ENCODE assay signal across 8 cellular contexts in the genomic region with DNA sequence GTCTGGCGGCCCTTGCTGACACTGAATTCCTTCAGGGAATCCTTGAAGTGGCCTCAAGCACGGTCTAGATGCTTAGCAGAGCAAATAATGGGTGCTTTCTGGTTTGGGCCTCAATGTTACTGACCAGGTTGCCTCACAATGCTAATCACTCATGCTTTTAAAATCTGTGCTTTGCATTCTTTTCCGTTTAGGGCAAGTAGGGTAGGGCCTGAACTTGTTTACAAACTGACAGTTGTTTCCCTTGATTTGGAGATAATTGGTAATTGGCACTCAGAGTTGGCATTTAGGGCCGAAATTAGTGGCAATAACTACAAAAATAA. TPM values are rescaled to one million over a fixed set of nuclear protein-coding genes. Genes with fewer than 3 reads are reported as not detected.
DNase-seq lines count a peak whose midpoint lies in the region; ATAC-seq, FAIRE-seq and TF ChIP-seq lines count a peak whose summit lies in the region.

No MANE protein-coding gene starts in this region.

- no peaks in the 10 kb centered on the region for H3K9me3 ChIP-seq in K562 (replicated peaks; ENCODE audit: control insufficient read depth, insufficient read depth, low read depth, low read length)
- H3K9me3 ChIP-seq in right lobe of liver = no peaks in the 10 kb centered on the region
- H3K9me3 ChIP-seq in thymus (ENCODE audit: control insufficient read depth) = no peaks in the 10 kb centered on the region

- peak overlapping the region; percentile 87 for H3K4me3 Mint-ChIP-seq in activated T-cell treated with anti-CD3 and anti-CD28 coated beads, Interleukin-2, amount 50 U/mL, for 24 hours

- peaks cover 37% of the 10 kb centered on the region for H3K4me1 Mint-ChIP-seq in activated T-cell treated with anti-CD3 and anti-CD28 coated beads, Interleukin-2, amount 50 U/mL, for 24 hours (ENCODE audit: low read depth)

- peak overlapping the region; percentile 82 for H3K27ac Mint-ChIP-seq in activated T-cell treated with anti-CD3 and anti-CD28 coated beads, Interleukin-2, amount 50 U/mL, for 24 hours

- no peaks in the 10 kb centered on the region for H3K27me3 Mint-ChIP-seq in activated T-cell treated with anti-CD3 and anti-CD28 coated beads, Interleukin-2, amount 50 U/mL, for 24 hours

- no peaks in the 10 kb centered on the region for H3K9me3 Mint-ChIP-seq in activated T-cell treated with anti-CD3 and anti-CD28 coated beads, Interleukin-2, amount 50 U/mL, for 24 hours

- no peak for TF ChIP-seq EP300 in K562 (IDR thresholded peaks at IDR 0.05; ENCODE audit: low read length)

- no peak for TF ChIP-seq RAD21 in K562 (CRISPR knock-in tag; conservative IDR thresholded peaks at IDR 0.05 in 1 of 2, IDR thresholded peaks at IDR 0.05 in 1 of 2)

- no peak for FAIRE-seq in K562 (lab: Jason Lieb, UNC)

- DNase-seq in activated T-cell treated with anti-CD3 and anti-CD28 coated beads, Interleukin-2, amount 50 U/mL, for 24 hours = no peak
- DNase-seq in activated T-cell treated with anti-CD3 and anti-CD28 coated beads, Interleukin-2, amount 50 U/mL, for 1 hour = no peak
- DNase-seq in K562 (ENCODE audit: extremely low read depth in 1 of 4, low spot score in 3 of 4) (no peak), right lobe of liver (no peak), NCI-H748 treated with DMSO at 0.1 percent for 48 hours (lab: John Stamatoyannopoulos, UW) (no peak)

- H3K27ac ChIP-seq in K562 (ENCODE audit: extremely low read depth, low read depth, low read length) = peak overlapping the region; percentile 77; the same call in 2 of the 3 replicates
- H3K27ac ChIP-seq in right lobe of liver = peak overlapping the region; percentile 87 to 96 (median 92)
- no peak overlapping the region for H3K27ac ChIP-seq in thymus (ENCODE audit: low read depth)

- CTCF ChIA-PET in K562 (lab: Yijun Ruan, JAX; ENCODE audit: low intra/inter-chr PET ratio) = no interaction called here

- in situ Hi-C loops in K562 (cut with MboI) = no loop called here

- H2AFZ ChIP-seq in K562 (ENCODE audit: low read depth, low read length) = no peak overlapping the region

- peaks cover 51% of the 10 kb centered on the region for H3K79me2 ChIP-seq in K562 (ENCODE audit: control insufficient read depth, insufficient read depth, low read length)

- intact Hi-C loops in K562 (cut with micrococcal nuclease) (no loop called here), right lobe of liver (cut with DNase I) (no loop called here)

- H3K36me3 Mint-ChIP-seq in activated T-cell treated with anti-CD3 and anti-CD28 coated beads, Interleukin-2, amount 50 U/mL, for 24 hours (ENCODE audit: low read depth) = peaks cover 27% of the 10 kb centered on the region

- no peak for TF ChIP-seq POLR2A in K562 (conservative IDR thresholded peaks at IDR 0.05)
- no peak for TF ChIP-seq POLR2A in right lobe of liver (IDR thresholded peaks at IDR 0.05)

- H3K9me1 ChIP-seq in K562 (ENCODE audit: control insufficient read depth, insufficient read depth, low read length) = no peaks in the 10 kb centered on the region

- H3K4me2 ChIP-seq in K562 (ENCODE audit: insufficient read depth, low read length) = peak overlapping the region; percentile 84

- H3K4me1 ChIP-seq in K562 (replicated peaks in 1 of 2; ENCODE audit: control insufficient read depth in 2 of 2, insufficient read depth in 2 of 2, low read length in 2 of 2) = peaks cover 12 to 26% of the 10 kb centered on the region in 2 experiments; a peak in 4 of 5 replicates
- H3K4me1 ChIP-seq in right lobe of liver = peaks cover 0 to 16% (median 0%) of the 10 kb centered on the region in 4 donors
- H3K4me1 ChIP-seq in thymus (ENCODE audit: control insufficient read depth, insufficient read depth, low read length) = peaks cover 5% of the 10 kb centered on the region

- H3K9ac ChIP-seq in K562 (ENCODE audit: insufficient read depth in 1 of 2, low read depth in 2 of 2, low read length in 2 of 2) = peak overlapping the region; percentile 90 to 97

- H3K27me3 ChIP-seq in K562 (ENCODE audit: control insufficient read depth in 2 of 2, insufficient read depth in 2 of 2, low read length in 2 of 2) (no peaks in the 10 kb centered on the region), right lobe of liver (no peaks in the 10 kb centered on the region), thymus (ENCODE audit: control insufficient read depth, insufficient read depth) (no peaks in the 10 kb centered on the region)

- POLR2A ChIA-PET in K562 (lab: Yijun Ruan, JAX) = interaction anchor here (0.6 to 1.6 kb wide), 3 partner anchors 13 to 322 kb away, joined by 3 to 7 read pairs (median 3); no protein-coding TSS in a partner anchor

- no peaks in the 10 kb centered on the region for H4K20me1 ChIP-seq in K562 (replicated peaks; ENCODE audit: control insufficient read depth, insufficient read depth, low read length)

- no peak for ATAC-seq in K562
- ATAC-seq in right lobe of liver = no peak
- ATAC-seq in HG03095 (IDR thresholded peaks at IDR 0.05; ENCODE audit: unreplicated experiment) = no peak
- ATAC-seq in GM21526 (IDR thresholded peaks at IDR 0.05; ENCODE audit: low FRiP score, unreplicated experiment) = no peak

- no peak for TF ChIP-seq CTCF in K562 (IDR thresholded peaks at IDR 0.05 in 2 of 3, conservative IDR thresholded peaks at IDR 0.05 in 1 of 3; ENCODE audit: insufficient read depth in 2 of 3, low read depth in 1 of 3, low read length in 3 of 3)
- TF ChIP-seq CTCF in right lobe of liver (IDR thresholded peaks at IDR 0.05) = no peak

- H3K4me3 ChIP-seq in K562 (peak overlapping the region; percentile 96), right lobe of liver (peak overlapping the region; percentile 96 to 100 (median 97)), thymus (ENCODE audit: low read length) (peak overlapping the region; percentile 99)

- BruUV-seq in K562 (replicated peaks; lab: Mats Ljungman, UMichigan) = no TSS peak

- H3K36me3 ChIP-seq in K562 (ENCODE audit: control insufficient read depth, insufficient read depth, low read length) (peaks cover 28% of the 10 kb centered on the region), right lobe of liver (peaks cover 0 to 7% (median under 1%) of the 10 kb centered on the region in 4 donors), thymus (ENCODE audit: control insufficient read depth, insufficient read depth) (peaks cover 5% of the 10 kb centered on the region)

- WGBS in K562 (ENCODE audit: insufficient coverage, low coverage, missing lambda C conversion rate) = 11% methylated on average over 4 of the region's 4 CpGs
- WGBS in right lobe of liver (ENCODE audit: insufficient coverage, low coverage, low lambda C conversion rate, missing lambda C conversion rate) = 7% methylated on average over 3 of the region's 4 CpGs
- 85% methylated on average over 4 of the region's 4 CpGs for WGBS in thymus

TF ChIP-seq in K562, 482 proteins besides CTCF, POLR2A, EP300 and RAD21:
- TF ChIP-seq ESRRA (IDR thresholded peaks at IDR 0.05; ENCODE audit: borderline replicate concordance, low read depth) = 0 out of 2 replicates have a peak, but pooled peaks have one; percentile 9
- TF ChIP-seq, protein P1, sequence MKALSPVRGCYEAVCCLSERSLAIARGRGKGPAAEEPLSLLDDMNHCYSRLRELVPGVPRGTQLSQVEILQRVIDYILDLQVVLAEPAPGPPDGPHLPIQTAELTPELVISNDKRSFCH (CRISPR knock-in tag; IDR thresholded peaks at IDR 0.05) = no peak
- TF ChIP-seq, protein P1 (tag; IDR thresholded peaks at IDR 0.05) = no peak

RNA-seq across cellular contexts. Expression of a gene that starts 1.4 kb away (rescaled TPM):
- 242 and 510 TPM in 2 replicates for total RNA-seq in K562 (2011; cell fraction: chromatin; rRNA removed; ENCODE audit: low replicate concordance)
- 134 and 184 TPM in 2 replicates for total RNA-seq in K562 (2011; cell fraction: nucleolus; rRNA removed)
- total RNA-seq in K562 (2011; cell fraction: nucleoplasm; rRNA removed) = 201 and 203 TPM in 2 replicates
- total RNA-seq in K562 (2014; rRNA removed) (31.7 and 34.0 TPM in 2 replicates), K562 (2014; rRNA removed; fragmentation: Illumina TruSeq; extraction: Trizol) (46.5 and 48.1 TPM in 2 replicates), K562 (2015; rRNA removed; fragmentation: Illumina TruSeq; extraction: Trizol) (36.6 and 38.5 TPM in 2 replicates), K562 (2021) (47.2 and 50.0 TPM in 2 replicates), right lobe of liver (10 to 100 TPM; 25.9 to 36.9 (median 30.8) TPM)
- polyA plus RNA-seq in K562 (2011; rRNA removed) (50.3 and 51.5 TPM in 2 replicates), K562 (2014; fragmentation: Illumina TruSeq; extraction: Trizol) (41.3 and 46.6 TPM in 2 replicates), K562 (2014; fragmentation: Nextera tagmentation; extraction: Ambion mirVana) (10 to 100 TPM in 1 of 2 experiments, 1 to 10 TPM in 1; 6.1 to 13.9 TPM), K562 (2014; rRNA removed) (37.2 and 41.3 TPM in 2 replicates), thymus (21.7 TPM)
- polyA plus RNA-seq in K562 (2011; cell fraction: cytosol; rRNA removed) = 24.7 and 32.9 TPM in 2 replicates
- 80.4 and 87.5 TPM in 2 replicates for polyA plus RNA-seq in K562 (2011; cell fraction: nucleus; rRNA removed)
- 21.3 and 30.8 TPM in 2 replicates for polyA plus RNA-seq in K562 (2012)
- 105 and 124 TPM in 2 replicates for polyA minus RNA-seq in K562 (2011; rRNA and poly(A)+ RNA removed)
- 40.4 and 42.1 TPM in 2 replicates for polyA minus RNA-seq in K562 (2011; cell fraction: cytosol; rRNA and poly(A)+ RNA removed)
- 107 and 189 TPM in 2 replicates for polyA minus RNA-seq in K562 (2011; cell fraction: nucleus; rRNA and poly(A)+ RNA removed)
